ENCODE assay signal across 20 cellular contexts in the genomic region with DNA sequence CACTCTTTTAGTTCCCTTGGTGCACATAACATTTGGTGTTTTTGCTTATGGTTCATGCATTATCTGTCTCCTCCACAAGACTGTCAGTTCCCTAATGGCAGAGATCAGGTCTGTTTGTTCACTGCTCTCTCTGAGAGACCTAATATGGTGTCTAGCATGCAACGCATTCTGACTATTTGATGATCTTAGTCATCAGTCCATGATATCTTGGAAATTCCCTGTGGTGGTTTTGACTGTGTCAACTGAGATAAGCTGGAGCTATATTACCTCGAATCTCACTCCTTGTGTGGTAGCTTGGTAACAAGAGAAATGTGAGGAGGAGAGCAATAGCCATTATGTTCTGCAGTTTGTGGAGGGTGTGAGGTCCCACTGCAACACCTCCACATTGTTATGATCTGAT.
DNase-seq lines count a peak whose midpoint lies in the region; ATAC-seq, FAIRE-seq and TF ChIP-seq lines count a peak whose summit lies in the region.
"Had no signal": no experiment of that assay in that cellular context is flagged by ENCODE, and none has a peak within 500 bp of the region (broad histone marks: within the 10 kb centered on the region; RNA-seq: fewer than 3 reads in every experiment).

No MANE protein-coding gene starts in this region.

- intact Hi-C loops in PC-3 (cut with micrococcal nuclease), result no loop called here
- intact Hi-C loops in pancreas (cut with DNase I), result no loop called here

- no peak overlapping the region for H3K27ac Mint-ChIP-seq in osteocyte (ENCODE audit: unreplicated experiment)
- H3K27ac Mint-ChIP-seq: CD4-positive, CD25-positive, alpha-beta regulatory T cell had no signal

- H3K27ac ChIP-seq in PC-3 (ENCODE audit: low read length) (no peak overlapping the region), pancreas (no peak overlapping the region)
- H3K27ac ChIP-seq: tibial artery had no signal

- peak; percentile 48 for ATAC-seq in GM19023 (IDR thresholded peaks at IDR 0.05; ENCODE audit: unreplicated experiment)
- ATAC-seq in HG02938 (IDR thresholded peaks at IDR 0.05; ENCODE audit: unreplicated experiment), result peak; percentile 59
- ATAC-seq in PC-3, result no peak
- peak in 3 of 4 donors; percentile 44 to 65 (median 56) for ATAC-seq in pancreas

- H3K4me1 Mint-ChIP-seq in osteocyte (ENCODE audit: unreplicated experiment), result no peaks in the 10 kb centered on the region
- H3K4me1 Mint-ChIP-seq: CD4-positive, CD25-positive, alpha-beta regulatory T cell; central memory CD8-positive, alpha-beta T cell had no signal

- peaks cover 11% of the 10 kb centered on the region for H3K27me3 Mint-ChIP-seq in osteocyte (ENCODE audit: unreplicated experiment)
- H3K27me3 Mint-ChIP-seq: CD4-positive, CD25-positive, alpha-beta regulatory T cell; central memory CD8-positive, alpha-beta T cell had no signal

- H2AFZ ChIP-seq in PC-3 (ENCODE audit: low read length), result no peak overlapping the region

- no peaks in the 10 kb centered on the region for H3K9me2 ChIP-seq in PC-3 (replicated peaks; ENCODE audit: low read length)

- no peaks in the 10 kb centered on the region for H3K36me3 Mint-ChIP-seq in osteocyte (ENCODE audit: unreplicated experiment)
- H3K36me3 Mint-ChIP-seq: CD4-positive, CD25-positive, alpha-beta regulatory T cell had no signal

- H3K27me3 ChIP-seq in PC-3 (ENCODE audit: low read length) (no peaks in the 10 kb centered on the region), pancreas (no peaks in the 10 kb centered on the region)
- H3K27me3 ChIP-seq: tibial artery had no signal

- no peak overlapping the region for H3K9ac ChIP-seq in PC-3 (ENCODE audit: low read length)

- no peak for TF ChIP-seq CTCF in PC-3 (conservative IDR thresholded peaks at IDR 0.05; ENCODE audit: low read depth, low read length)
- TF ChIP-seq CTCF in pancreas (IDR thresholded peaks at IDR 0.05), result no peak
- no peak for TF ChIP-seq CTCF in osteocyte (IDR thresholded peaks at IDR 0.05)

- no peaks in the 10 kb centered on the region for H3K9me3 Mint-ChIP-seq in osteocyte (ENCODE audit: unreplicated experiment)

- H4K20me1 ChIP-seq in PC-3 (ENCODE audit: low read length), result no peaks in the 10 kb centered on the region

- no peak overlapping the region for H3K4me3 Mint-ChIP-seq in osteocyte (ENCODE audit: unreplicated experiment)
- H3K4me3 Mint-ChIP-seq: CD4-positive, CD25-positive, alpha-beta regulatory T cell; central memory CD8-positive, alpha-beta T cell had no signal

- no peaks in the 10 kb centered on the region for H3K79me2 ChIP-seq in PC-3 (ENCODE audit: low read length)

- BruUV-seq in PC-3 (replicated peaks; lab: Mats Ljungman, UMichigan), result no TSS peak

- H3K36me3 ChIP-seq in PC-3 (ENCODE audit: low read depth, low read length), result no peaks in the 10 kb centered on the region
- H3K36me3 ChIP-seq in pancreas, result no peaks in the 10 kb centered on the region
- H3K36me3 ChIP-seq: tibial artery had no signal

- 29 to 35% methylated on average over 2 of the region's 2 CpGs for WGBS in pancreas, 2 donors

- no peaks in the 10 kb centered on the region for H3K9me3 ChIP-seq in PC-3 (ENCODE audit: low read length)
- no peaks in the 10 kb centered on the region for H3K9me3 ChIP-seq in pancreas
- H3K9me3 ChIP-seq: tibial artery had no signal

- peak; percentile 27 for DNase-seq in PC-3
- DNase-seq in pancreas, result no peak
- no peak for DNase-seq in cerebellar nuclear complex (lab: John Stamatoyannopoulos, UW)
- no peak for DNase-seq in osteocyte (ENCODE audit: extremely low spot score, unreplicated experiment)
- no peak for DNase-seq in hypothalamus (lab: John Stamatoyannopoulos, UW)
- DNase-seq in UCSD-AML1 (lab: John Stamatoyannopoulos, UW; ENCODE audit: unreplicated experiment), result no peak
- DNase-seq: activated CD8-positive, alpha-beta memory T cell treated with anti-CD3 and anti-CD28 coated beads for 24 hours; activated naive CD4-positive, alpha-beta T cell; CD4-positive, CD25-positive, alpha-beta regulatory T cell; IMR-90; mesenchymal stem cell; NCI-H1417; NCI-H526 treated with DMSO at 0.1 percent for 48 hours; occipital lobe; SIG-M5; tibial artery had no signal

- CTCF ChIA-PET in PC-3 (lab: Charles Lee), result no interaction called here

- no peaks in the 10 kb centered on the region for H3K4me1 ChIP-seq in PC-3 (ENCODE audit: insufficient read depth, low read length)
- no peaks in the 10 kb centered on the region for H3K4me1 ChIP-seq in pancreas
- H3K4me1 ChIP-seq: tibial artery had no signal

- no peak overlapping the region for H3K4me2 ChIP-seq in PC-3 (ENCODE audit: low read length)

- POLR2A ChIA-PET in PC-3 (lab: Charles Lee; ENCODE audit: unreplicated experiment), result no interaction called here

- H3K4me3 ChIP-seq in PC-3 (ENCODE audit: low read length), result no peak overlapping the region
- no peak overlapping the region for H3K4me3 ChIP-seq in pancreas
- H3K4me3 ChIP-seq: tibial artery had no signal

- H3F3A ChIP-seq in PC-3 (ENCODE audit: low read length, unreplicated experiment), result no peaks in the 10 kb centered on the region

- FAIRE-seq in pancreas (lab: Jason Lieb, UNC), result no peak
- FAIRE-seq: TTC549 had no signal
